8 cellular contexts compared by ENCODE assay signal in genomic region chr17:81285179-81285878, GRCh38. TPM values are rescaled to one million over a fixed set of nuclear protein-coding genes. Genes with fewer than 3 reads are reported as not detected.
A peak's percentile ranks its signal among the peaks of the same experiment; 100 is the strongest.
DNase-seq lines count a peak whose midpoint lies in the region; ATAC-seq and TF ChIP-seq lines count a peak whose summit lies in the region.

No MANE protein-coding gene starts in this region.

- H3K9me3 ChIP-seq in CD4-positive, CD25-positive, alpha-beta regulatory T cell (ENCODE audit: control insufficient read depth in 2 of 2, low read length in 2 of 2), result no peaks in the 10 kb centered on the region
- no peaks in the 10 kb centered on the region for H3K9me3 ChIP-seq in OCI-LY1 (ENCODE audit: low read length)
- H3K9me3 ChIP-seq in right cardiac atrium (ENCODE audit: control insufficient read depth, low read length), result no peaks in the 10 kb centered on the region

- H3K4me3 Mint-ChIP-seq in CD4-positive, CD25-positive, alpha-beta regulatory T cell, result peak overlapping the region; percentile 88 to 95 (median 92)
- peak overlapping the region; percentile 75 for H3K4me3 Mint-ChIP-seq in activated naive CD4-positive, alpha-beta T cell treated with anti-CD3 and anti-CD28 coated beads, Interleukin-2, amount 10 ng/mL, durations not matched to agents 7 days and 5 days

- peak overlapping the region; percentile 61 for H3K9ac ChIP-seq in OCI-LY1 (ENCODE audit: low read length)

- no peaks in the 10 kb centered on the region for H3K27me3 Mint-ChIP-seq in CD4-positive, CD25-positive, alpha-beta regulatory T cell
- no peaks in the 10 kb centered on the region for H3K27me3 Mint-ChIP-seq in activated naive CD4-positive, alpha-beta T cell treated with anti-CD3 and anti-CD28 coated beads, Interleukin-2, amount 10 ng/mL, durations not matched to agents 7 days and 5 days

- intact Hi-C loops in right cardiac atrium (cut with DNase I), result no loop called here

- DNase-seq in CD4-positive, CD25-positive, alpha-beta regulatory T cell, result peak; percentile 26 to 78 (median 38)
- DNase-seq in activated naive CD4-positive, alpha-beta T cell treated with anti-CD3 and anti-CD28 coated beads, Interleukin-2, amount 10 ng/mL, durations not matched to agents 7 days and 5 days, result peak; percentile 75
- DNase-seq in right cardiac atrium, result peak; percentile 87 to 94 (median 93)
- DNase-seq in stimulated activated CD4-positive, alpha-beta T cell treated with anti-CD3 and anti-CD28 coated beads, Interleukin-2, amount 100 ng/mL, for 24 hours, result peak; percentile 66 to 74
- DNase-seq in NCI-H2081 treated with DMSO at 0.1 percent for 48 hours (lab: John Stamatoyannopoulos, UW), result no peak
- no peak for DNase-seq in amniotic stem cell (lab: John Stamatoyannopoulos, UW)
- no peak for DNase-seq in NCI-H187 treated with DMSO at 0.1 percent for 48 hours (lab: John Stamatoyannopoulos, UW)

- TF ChIP-seq CTCF in OCI-LY1 (IDR thresholded peaks at IDR 0.05; ENCODE audit: low read length), result no peak

- peak overlapping the region; percentile 68 for H3K4me3 ChIP-seq in CD4-positive, CD25-positive, alpha-beta regulatory T cell (ENCODE audit: low read depth, low read length)
- H3K4me3 ChIP-seq in OCI-LY1 (ENCODE audit: low read depth, low read length, poor library complexity, severe bottlenecking) (peak overlapping the region; percentile 49), right cardiac atrium (ENCODE audit: low read length) (peak overlapping the region; percentile 29)

- H3K4me2 ChIP-seq in OCI-LY1 (ENCODE audit: low read length), result peak overlapping the region; percentile 50

- peak overlapping the region; percentile 92 to 95 (median 93) for H3K27ac Mint-ChIP-seq in CD4-positive, CD25-positive, alpha-beta regulatory T cell
- H3K27ac Mint-ChIP-seq in activated naive CD4-positive, alpha-beta T cell treated with anti-CD3 and anti-CD28 coated beads, Interleukin-2, amount 10 ng/mL, durations not matched to agents 7 days and 5 days, result peak overlapping the region; percentile 87

- H4K20me1 ChIP-seq in OCI-LY1 (ENCODE audit: insufficient read depth, low read length), result no peaks in the 10 kb centered on the region

- H3K79me2 ChIP-seq in OCI-LY1 (ENCODE audit: insufficient read depth, low read length), result no peaks in the 10 kb centered on the region

- H3K4me1 Mint-ChIP-seq in CD4-positive, CD25-positive, alpha-beta regulatory T cell, result peaks cover 0 to 52% (median 15%) of the 10 kb centered on the region in 4 donors
- H3K4me1 Mint-ChIP-seq in activated naive CD4-positive, alpha-beta T cell treated with anti-CD3 and anti-CD28 coated beads, Interleukin-2, amount 10 ng/mL, durations not matched to agents 7 days and 5 days, result peaks cover 46% of the 10 kb centered on the region

- CTCF ChIA-PET in activated naive CD4-positive, alpha-beta T cell treated with anti-CD3 and anti-CD28 coated beads, Interleukin-2, amount 10 ng/mL, durations not matched to agents 7 days and 5 days (lab: Charles Lee), result interaction anchor here (1.5 kb wide), 1 partner anchor 10 kb away, joined by 5 read pairs; the partner anchor contains the start of gene SLC38A10

- H3K27ac ChIP-seq in CD4-positive, CD25-positive, alpha-beta regulatory T cell (ENCODE audit: insufficient read depth, low read length, poor library complexity, severe bottlenecking), result peak overlapping the region; percentile 69
- peak overlapping the region; percentile 45 for H3K27ac ChIP-seq in OCI-LY1 (ENCODE audit: low read depth, low read length, poor library complexity, severe bottlenecking)
- H3K27ac ChIP-seq in right cardiac atrium (ENCODE audit: low read length), result peak overlapping the region; percentile 71

- peaks cover 14% of the 10 kb centered on the region for H3K36me3 ChIP-seq in CD4-positive, CD25-positive, alpha-beta regulatory T cell (ENCODE audit: control insufficient read depth, insufficient read depth, low read length)
- peaks cover 35% of the 10 kb centered on the region for H3K36me3 ChIP-seq in OCI-LY1 (ENCODE audit: insufficient read depth, low read length)

- no peaks in the 10 kb centered on the region for H3K27me3 ChIP-seq in CD4-positive, CD25-positive, alpha-beta regulatory T cell (ENCODE audit: control insufficient read depth, insufficient read depth, low read length)
- H3K27me3 ChIP-seq in OCI-LY1 (ENCODE audit: insufficient read depth, low read length) (no peaks in the 10 kb centered on the region), right cardiac atrium (ENCODE audit: control insufficient read depth, insufficient read depth) (no peaks in the 10 kb centered on the region)

- WGBS in right cardiac atrium, result 25% methylated on average over 37 of the region's 37 CpGs

- H3K9me2 ChIP-seq in OCI-LY1 (ENCODE audit: low read depth, low read length), result no peaks in the 10 kb centered on the region

- no peaks in the 10 kb centered on the region for H3F3A ChIP-seq in OCI-LY1 (ENCODE audit: insufficient read depth, low read length)

- H3K36me3 Mint-ChIP-seq in CD4-positive, CD25-positive, alpha-beta regulatory T cell, result peaks cover 21% of the 10 kb centered on the region
- peaks cover 40% of the 10 kb centered on the region for H3K36me3 Mint-ChIP-seq in activated naive CD4-positive, alpha-beta T cell treated with anti-CD3 and anti-CD28 coated beads, Interleukin-2, amount 10 ng/mL, durations not matched to agents 7 days and 5 days

- H2AFZ ChIP-seq in OCI-LY1 (ENCODE audit: low read length), result no peak overlapping the region

- peak; percentile 69 to 78 for ATAC-seq in CD4-positive, CD25-positive, alpha-beta regulatory T cell (ENCODE audit: low read depth in 2 of 2)
- peak; percentile 85 to 93 for ATAC-seq in right cardiac atrium

- no peaks in the 10 kb centered on the region for H3K9me3 Mint-ChIP-seq in CD4-positive, CD25-positive, alpha-beta regulatory T cell
- no peaks in the 10 kb centered on the region for H3K9me3 Mint-ChIP-seq in activated naive CD4-positive, alpha-beta T cell treated with anti-CD3 and anti-CD28 coated beads, Interleukin-2, amount 10 ng/mL, durations not matched to agents 7 days and 5 days

- H3K4me1 ChIP-seq in CD4-positive, CD25-positive, alpha-beta regulatory T cell (ENCODE audit: control insufficient read depth, insufficient read depth, low read length, poor library complexity, severe bottlenecking), result peaks cover 33% of the 10 kb centered on the region
- H3K4me1 ChIP-seq in OCI-LY1 (ENCODE audit: insufficient read depth, low read length, severe bottlenecking) (peaks cover 40% of the 10 kb centered on the region), right cardiac atrium (ENCODE audit: control insufficient read depth, insufficient read depth, low read length) (no peaks in the 10 kb centered on the region)

RNA-seq across cellular contexts. Expression of gene SLC38A10, which starts 9.8 kb away (rescaled TPM):
- 66.3 TPM for total RNA-seq in CD4-positive, CD25-positive, alpha-beta regulatory T cell
- 10 to 100 TPM; 38.2 to 60.1 (median 48.6) TPM for polyA plus RNA-seq in CD4-positive, CD25-positive, alpha-beta regulatory T cell
- total RNA-seq in right cardiac atrium, result 10 to 100 TPM; 50.8 to 63.9 (median 53.5) TPM
- polyA plus RNA-seq in right cardiac atrium, result 61.5 TPM

RNA-seq across cellular contexts. Expression of gene NDUFAF8, which starts 46.2 kb away (rescaled TPM):
- 34.8 TPM for total RNA-seq in CD4-positive, CD25-positive, alpha-beta regulatory T cell
- polyA plus RNA-seq in CD4-positive, CD25-positive, alpha-beta regulatory T cell, result 10 to 100 TPM; 56.9 to 83.2 (median 78.6) TPM
- total RNA-seq in right cardiac atrium, result 10 to 100 TPM; 51.5 to 75.4 (median 62.5) TPM
- polyA plus RNA-seq in right cardiac atrium, result 55.0 TPM

RNA-seq across cellular contexts. Expression of gene TEPSIN, which starts 46.5 kb away (rescaled TPM):
- total RNA-seq in CD4-positive, CD25-positive, alpha-beta regulatory T cell, result 113 TPM
- polyA plus RNA-seq in CD4-positive, CD25-positive, alpha-beta regulatory T cell, result 1 to 10 TPM; 2.1 to 6.3 (median 5.7) TPM
- 10 to 100 TPM; 12.5 to 17.7 (median 14.2) TPM for total RNA-seq in right cardiac atrium
- polyA plus RNA-seq in right cardiac atrium, result 12.6 TPM

Comparison
In these comparisons a context has a peak if more than half of its experiments do, and no peak if none do; other contexts are left out.
1. DNase-seq: peak in CD4-positive, CD25-positive, alpha-beta regulatory T cell (3 of 3), activated naive CD4-positive, alpha-beta T cell treated with anti-CD3 and anti-CD28 coated beads, Interleukin-2, amount 10 ng/mL, durations not matched to agents 7 days and 5 days (single experiment), right cardiac atrium (3 of 3) and stimulated activated CD4-positive, alpha-beta T cell treated with anti-CD3 and anti-CD28 coated beads, Interleukin-2, amount 100 ng/mL, for 24 hours (2 of 2); none in NCI-H2081 treated with DMSO at 0.1 percent for 48 hours (single experiment), amniotic stem cell (single experiment) and NCI-H187 treated with DMSO at 0.1 percent for 48 hours (single experiment).
2. Peak in every context shown above with its lines, with median percentiles within 50 percentile points of each other: H3K27ac ChIP-seq and H3K4me3 ChIP-seq.